Comparison of ENCODE assay signal across 19 cellular contexts in genomic region chr5:10376530-10376929, GRCh38. TPM values are rescaled to one million over a fixed set of nuclear protein-coding genes. Genes with fewer than 3 reads are reported as not detected.
DNase-seq lines count a peak whose midpoint lies in the region; ATAC-seq and TF ChIP-seq lines count a peak whose summit lies in the region.
"Had no signal": no experiment of that assay in that cellular context is flagged by ENCODE, and none has a peak within 500 bp of the region (broad histone marks: within the 10 kb centered on the region; RNA-seq: fewer than 3 reads in every experiment).

No MANE protein-coding gene starts in this region.

- peak; percentile 70 for ATAC-seq in Panc1
- peak in 6 of 8 donors; percentile 16 to 56 (median 36) for ATAC-seq in heart right ventricle

- H3K4me3 ChIP-seq in Panc1 (ENCODE audit: low read depth in 2 of 2, low read length in 2 of 2) (no peak overlapping the region), heart right ventricle (no peak overlapping the region), osteoblast (ENCODE audit: insufficient read depth, low read length) (no peak overlapping the region)
- H3K4me3 ChIP-seq: MG63, suprapubic skin, uterus had no signal

- H4K20me1 ChIP-seq in osteoblast (ENCODE audit: insufficient read depth, low read length): peaks cover 58% of the 10 kb centered on the region

- no peaks in the 10 kb centered on the region for H3K9me3 Mint-ChIP-seq in activated naive CD4-positive, alpha-beta T cell treated with anti-CD3 and anti-CD28 coated beads, Interleukin-2, amount 50 U/mL, for 24 hours
- H3K9me3 Mint-ChIP-seq in progenitor cell of endocrine pancreas (ENCODE audit: low read depth): peaks cover 10% of the 10 kb centered on the region
- H3K9me3 Mint-ChIP-seq: activated CD4-positive, alpha-beta T cell treated with anti-CD3 and anti-CD28 coated beads, Interleukin-2, amount 10 ng/mL, durations not matched to agents 7 days and 5 days had no signal

- no peak for TF ChIP-seq CTCF in Panc1 (IDR thresholded peaks at IDR 0.05)
- TF ChIP-seq CTCF in heart right ventricle (IDR thresholded peaks at IDR 0.05): no peak
- no peak for TF ChIP-seq CTCF in progenitor cell of endocrine pancreas (IDR thresholded peaks at IDR 0.05; ENCODE audit: unreplicated experiment)
- no peak for TF ChIP-seq CTCF in osteoblast (IDR thresholded peaks at IDR 0.05; ENCODE audit: extremely low read depth, low read depth, low read length)

- POLR2A ChIA-PET in Panc1 (lab: Charles Lee): no interaction called here

- H3K9me3 ChIP-seq in Panc1 (ENCODE audit: control insufficient read depth, insufficient read depth, low read depth, low read length) (no peaks in the 10 kb centered on the region), heart right ventricle (no peaks in the 10 kb centered on the region), osteoblast (ENCODE audit: low read depth, low read length) (no peaks in the 10 kb centered on the region)
- H3K9me3 ChIP-seq: MG63, suprapubic skin, uterus had no signal

- CTCF ChIA-PET in Panc1 (lab: Charles Lee): no interaction called here

- peaks cover 10% of the 10 kb centered on the region for H3K4me1 ChIP-seq in Panc1 (ENCODE audit: control insufficient read depth, insufficient read depth, low read length)
- peaks cover 5 to 73% (median 48%) of the 10 kb centered on the region in 9 donors for H3K4me1 ChIP-seq in heart right ventricle
- H3K4me1 ChIP-seq in osteoblast (ENCODE audit: insufficient read depth, low read length): peaks cover 8% of the 10 kb centered on the region
- H3K4me1 ChIP-seq: uterus had no signal

- H3K27me3 ChIP-seq in Panc1 (ENCODE audit: control insufficient read depth, insufficient read depth, low read length) (no peaks in the 10 kb centered on the region), heart right ventricle (no peaks in the 10 kb centered on the region), osteoblast (ENCODE audit: insufficient read depth, low read length) (no peaks in the 10 kb centered on the region)
- H3K27me3 ChIP-seq: MG63, suprapubic skin, uterus had no signal

- peaks cover 82% of the 10 kb centered on the region for H3K79me2 ChIP-seq in osteoblast (ENCODE audit: insufficient read depth, low read length)

- H3K4me2 ChIP-seq in osteoblast (ENCODE audit: insufficient read depth, low read length): no peak overlapping the region

- peak overlapping the region; percentile 15 for H3K4me3 Mint-ChIP-seq in activated naive CD4-positive, alpha-beta T cell treated with anti-CD3 and anti-CD28 coated beads, Interleukin-2, amount 50 U/mL, for 24 hours
- H3K4me3 Mint-ChIP-seq in progenitor cell of endocrine pancreas (ENCODE audit: low read depth): no peak overlapping the region
- H3K4me3 Mint-ChIP-seq: activated CD4-positive, alpha-beta T cell treated with anti-CD3 and anti-CD28 coated beads, Interleukin-2, amount 10 ng/mL, durations not matched to agents 7 days and 5 days had no signal

- peaks cover 71% of the 10 kb centered on the region for H3K4me1 Mint-ChIP-seq in activated naive CD4-positive, alpha-beta T cell treated with anti-CD3 and anti-CD28 coated beads, Interleukin-2, amount 50 U/mL, for 24 hours
- peaks cover 5% of the 10 kb centered on the region for H3K4me1 Mint-ChIP-seq in progenitor cell of endocrine pancreas (ENCODE audit: low read depth)

- H2AFZ ChIP-seq in osteoblast (ENCODE audit: low read length): no peak overlapping the region

- H3K27ac ChIP-seq in Panc1 (ENCODE audit: low read length): no peak overlapping the region
- peak overlapping the region in 1 of 10 donors; percentile 11 for H3K27ac ChIP-seq in heart right ventricle
- no peak overlapping the region for H3K27ac ChIP-seq in osteoblast (ENCODE audit: low read depth, low read length)
- H3K27ac ChIP-seq: C4-2B, suprapubic skin, uterus had no signal

- DNase-seq in activated naive CD4-positive, alpha-beta T cell treated with anti-CD3 and anti-CD28 coated beads, Interleukin-2, amount 50 U/mL, for 16 hours: no peak
- DNase-seq in Panc1 (ENCODE audit: low read depth, low spot score): no peak
- no peak for DNase-seq in heart right ventricle
- DNase-seq in progenitor cell of endocrine pancreas (ENCODE audit: low spot score, unreplicated experiment): no peak
- DNase-seq in MV-4-11 (lab: John Stamatoyannopoulos, UW): no peak
- no peak for DNase-seq in osteoblast (ENCODE audit: insufficient read length, low spot score, missing footprints)
- no peak for DNase-seq in NCI-H226
- DNase-seq: ACHN; activated CD4-positive, alpha-beta T cell treated with anti-CD3 and anti-CD28 coated beads, Interleukin-2, amount 10 ng/mL, durations not matched to agents 7 days and 5 days; GF-D8; head of caudate nucleus; MG63; NCI-H1694 treated with DMSO at 0.1 percent for 48 hours; RPMI8226; stimulated activated CD4-positive, alpha-beta T cell treated with anti-CD3 and anti-CD28 coated beads, Interleukin-12 subunit alpha, Interleukin-12 subunit beta, amount 100 ng/mL, for 4 hours; uterus had no signal

- H3K27ac Mint-ChIP-seq in activated naive CD4-positive, alpha-beta T cell treated with anti-CD3 and anti-CD28 coated beads, Interleukin-2, amount 50 U/mL, for 24 hours: peak overlapping the region; percentile 62
- H3K27ac Mint-ChIP-seq in progenitor cell of endocrine pancreas: peak overlapping the region; percentile 64

- WGBS in heart right ventricle, 2 donors: 69 to 72% methylated on average over 10 of the region's 10 CpGs

- H3K27me3 Mint-ChIP-seq in activated naive CD4-positive, alpha-beta T cell treated with anti-CD3 and anti-CD28 coated beads, Interleukin-2, amount 50 U/mL, for 24 hours: no peaks in the 10 kb centered on the region
- no peaks in the 10 kb centered on the region for H3K27me3 Mint-ChIP-seq in progenitor cell of endocrine pancreas
- H3K27me3 Mint-ChIP-seq: activated CD4-positive, alpha-beta T cell treated with anti-CD3 and anti-CD28 coated beads, Interleukin-2, amount 10 ng/mL, durations not matched to agents 7 days and 5 days had no signal

- H3K36me3 ChIP-seq in Panc1 (ENCODE audit: control insufficient read depth, insufficient read depth, low read length): no peaks in the 10 kb centered on the region; the same call in 1 of the 2 replicates
- H3K36me3 ChIP-seq in heart right ventricle: peaks cover 0 to 38% (median 7%) of the 10 kb centered on the region in 9 donors
- peaks cover 13% of the 10 kb centered on the region for H3K36me3 ChIP-seq in osteoblast (ENCODE audit: insufficient read depth, low read length)
- H3K36me3 ChIP-seq: uterus had no signal

- BruUV-seq in Panc1 (replicated peaks; lab: Mats Ljungman, UMichigan): no TSS peak

- peaks cover 13% of the 10 kb centered on the region for H3K36me3 Mint-ChIP-seq in activated naive CD4-positive, alpha-beta T cell treated with anti-CD3 and anti-CD28 coated beads, Interleukin-2, amount 50 U/mL, for 24 hours
- H3K36me3 Mint-ChIP-seq in progenitor cell of endocrine pancreas (ENCODE audit: insufficient read depth): peaks cover 39% of the 10 kb centered on the region

- intact Hi-C loops in Panc1 (cut with micrococcal nuclease; ENCODE audit: unreplicated experiment) (no loop called here), heart right ventricle (cut with DNase I) (no loop called here)

- in situ Hi-C loops in Panc1 (cut with HindIII; ENCODE audit: low pct_unique_long_range_greater_than_20kb, low sequenced_read_pairs): no loop called here

RNA-seq across cellular contexts. Expression of gene MARCHF6, which starts 23.0 kb away (rescaled TPM):
- 172 TPM for total RNA-seq in Panc1 (2021; ENCODE audit: unreplicated experiment)
- polyA plus RNA-seq in Panc1 (2012; ENCODE audit: insufficient read length): 88.2 TPM
- total RNA-seq in heart right ventricle: 100 to 1,000 TPM; 169 to 210 (median 185) TPM
- 100 to 1,000 TPM in 1 of 2 donors, 10 to 100 TPM in 1; 30.4 to 137 TPM for polyA plus RNA-seq in heart right ventricle
- 230 and 239 TPM in 2 replicates for total RNA-seq in progenitor cell of endocrine pancreas
- total RNA-seq in osteoblast: 53.9 and 64.8 TPM in 2 replicates
